ENCODE assay signal across 11 cellular contexts in genomic region chr4:6324999-6325790, GRCh38. TPM values are rescaled to one million over a fixed set of nuclear protein-coding genes. Genes with fewer than 3 reads are reported as not detected.
DNase-seq lines count a peak whose midpoint lies in the region; ATAC-seq and TF ChIP-seq lines count a peak whose summit lies in the region.
"Had no signal": no experiment of that assay in that cellular context is flagged by ENCODE, and none has a peak within 500 bp of the region (broad histone marks: within the 10 kb centered on the region; RNA-seq: fewer than 3 reads in every experiment).

No MANE protein-coding gene starts in this region.

- H3K27ac ChIP-seq in endodermal cell (ENCODE audit: low read depth, low read length) (no peak overlapping the region), lower lobe of right lung (peak overlapping the region; percentile 79)

- TF ChIP-seq EP300 in Ishikawa (IDR thresholded peaks at IDR 0.05; ENCODE audit: borderline replicate concordance): no peak

- in situ Hi-C loops in G401 (cut with HindIII; ENCODE audit: low sequenced_read_pairs): no loop called here

- no peak overlapping the region for H3K9ac ChIP-seq in endodermal cell (ENCODE audit: extremely low read depth, low read length, poor library complexity, severe bottlenecking)

- no peak for TF ChIP-seq CTCF in endodermal cell (conservative IDR thresholded peaks at IDR 0.05)
- no peak for TF ChIP-seq CTCF in lower lobe of right lung (IDR thresholded peaks at IDR 0.05)

- H3K9me3 ChIP-seq in endodermal cell (ENCODE audit: control insufficient read depth, low read length) (no peaks in the 10 kb centered on the region), lower lobe of right lung (peaks cover 2% of the 10 kb centered on the region)

- H3K9me3 Mint-ChIP-seq in endodermal cell: peaks cover 4% of the 10 kb centered on the region

- TF ChIP-seq RAD21 in Ishikawa (IDR thresholded peaks at IDR 0.05; ENCODE audit: low read depth): no peak

- intact Hi-C loops in lower lobe of right lung (cut with DNase I): loop anchor here (5.0 kb wide), 1 partner anchor 63 kb away; no protein-coding TSS in a partner anchor

- H3K4me1 Mint-ChIP-seq in endodermal cell: peaks cover 2% of the 10 kb centered on the region

- 80 to 86% methylated on average over 18 to 22 of the region's 22 CpGs for WGBS in endodermal cell (ENCODE audit: insufficient coverage in 1 of 2, insufficient read length in 1 of 2), 2 experiments

- H3K27me3 ChIP-seq in endodermal cell (ENCODE audit: control insufficient read depth, insufficient read depth, low read length, poor library complexity, severe bottlenecking) (no peaks in the 10 kb centered on the region), lower lobe of right lung (ENCODE audit: low read depth) (peaks cover 3% of the 10 kb centered on the region)

- no peak overlapping the region for H3K4me3 Mint-ChIP-seq in endodermal cell

- H3K36me3 ChIP-seq in endodermal cell (ENCODE audit: control insufficient read depth, insufficient read depth, low read length) (no peaks in the 10 kb centered on the region), lower lobe of right lung (no peaks in the 10 kb centered on the region)

- peak overlapping the region; percentile 65 for H3K27ac Mint-ChIP-seq in endodermal cell

- H3K27me3 Mint-ChIP-seq in endodermal cell (ENCODE audit: insufficient read depth): no peaks in the 10 kb centered on the region

- peaks cover 18% of the 10 kb centered on the region for H3K36me3 Mint-ChIP-seq in endodermal cell (ENCODE audit: low read depth)

- H3K4me3 ChIP-seq in endodermal cell (ENCODE audit: low read length): no peak overlapping the region
- H3K4me3 ChIP-seq in lower lobe of right lung: peak overlapping the region; percentile 23
- H3K4me3 ChIP-seq: GM12878 had no signal

- peak; percentile 83 to 89 for ATAC-seq in lower lobe of right lung
- ATAC-seq: GM12878; stimulated activated naive CD8-positive, alpha-beta T cell treated with anti-CD3 and anti-CD28 coated beads, Interleukin-15, Interleukin-2, amounts not matched to agents 100 U/mL and 50 U/mL, for 24 hours had no signal

- H3K4me1 ChIP-seq in endodermal cell (ENCODE audit: control insufficient read depth, insufficient read depth, low read length) (no peaks in the 10 kb centered on the region), lower lobe of right lung (peaks cover 25% of the 10 kb centered on the region)

- DNase-seq in A172 (ENCODE audit: low spot score) (peak; percentile 86), endodermal cell (peak; percentile 50), lower lobe of right lung (peak; percentile 77), G401 (ENCODE audit: low spot score) (no peak), NCI-H2081 (lab: John Stamatoyannopoulos, UW) (no peak)
- no peak for DNase-seq in stimulated activated CD4-positive, alpha-beta T cell treated with anti-CD3 and anti-CD28 coated beads, Interleukin-12 subunit alpha, Interleukin-12 subunit beta, amount 100 ng/mL, for 4 hours
- no peak for DNase-seq in activated effector memory CD4-positive, alpha-beta T cell treated with Interleukin-2 at 50 U/mL for 16 hours
- DNase-seq: NCI-H1694; stimulated activated naive CD8-positive, alpha-beta T cell treated with anti-CD3 and anti-CD28 coated beads, Interleukin-15, Interleukin-2, amounts not matched to agents 100 U/mL and 50 U/mL, for 24 hours had no signal

TF ChIP-seq in Ishikawa, 13 proteins besides CTCF, POLR2A, EP300 and RAD21:
- TF ChIP-seq MAX (IDR thresholded peaks at IDR 0.05) (0 out of 2 replicates have a peak, but pooled peaks have one; percentile 3), FOXM1 (IDR thresholded peaks at IDR 0.05; ENCODE audit: borderline replicate concordance, low read depth) (no peak)
- TF ChIP-seq, protein P1, sequence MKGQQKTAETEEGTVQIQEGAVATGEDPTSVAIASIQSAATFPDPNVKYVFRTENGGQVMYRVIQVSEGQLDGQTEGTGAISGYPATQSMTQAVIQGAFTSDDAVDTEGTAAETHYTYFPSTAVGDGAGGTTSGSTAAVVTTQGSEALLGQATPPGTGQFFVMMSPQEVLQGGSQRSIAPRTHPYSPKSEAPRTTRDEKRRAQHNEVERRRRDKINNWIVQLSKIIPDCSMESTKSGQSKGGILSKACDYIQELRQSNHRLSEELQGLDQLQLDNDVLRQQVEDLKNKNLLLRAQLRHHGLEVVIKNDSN (IDR thresholded peaks at IDR 0.05): 0 out of 2 replicates have a peak, but pooled peaks have one; percentile 11

RNA-seq across cellular contexts. Expression of gene WFS1, which starts 55.5 kb away (rescaled TPM):
- total RNA-seq in A172 (2014; rRNA removed; shearing (Covaris generic)): 52.8 and 54.2 TPM in 2 replicates
- total RNA-seq in endodermal cell (10 to 100 TPM; 25.3 to 26.1 TPM), lower lobe of right lung (70.3 TPM)
- 23.8 TPM for polyA plus RNA-seq in endodermal cell (2013, experiment 1 of 2)
- polyA plus RNA-seq in endodermal cell (2013, experiment 2 of 2): 24.1 TPM
- total RNA-seq in G401 (2014; rRNA removed; shearing (Covaris generic)): 8.2 and 9.3 TPM in 2 replicates

Comparison
In these comparisons a context has a peak if more than half of its experiments do, and no peak if none do; other contexts are left out.
1. DNase-seq: peak in A172 (single experiment), endodermal cell (single experiment) and lower lobe of right lung (single experiment); none in G401 (single experiment), stimulated activated CD4-positive, alpha-beta T cell treated with anti-CD3 and anti-CD28 coated beads, Interleukin-12 subunit alpha, Interleukin-12 subunit beta, amount 100 ng/mL, for 4 hours (single experiment), NCI-H2081 (0 of 2) and activated effector memory CD4-positive, alpha-beta T cell treated with Interleukin-2 at 50 U/mL for 16 hours (single experiment).